ENCODE assay signal across 1 cellular context in genomic region chr10:43237631-43238446, GRCh38.
TF ChIP-seq lines count a peak whose summit lies in the region.

No MANE protein-coding gene starts in this region.

TF ChIP-seq in H1, 55 proteins besides CTCF, POLR2A, EP300 and RAD21 (continued from another document):
- TF ChIP-seq ATF2 (IDR thresholded peaks at IDR 0.05; ENCODE audit: low read length): no peak
- no peak for TF ChIP-seq KDM4A (IDR thresholded peaks at IDR 0.05; ENCODE audit: low read depth, low read length, severe bottlenecking)
